24 cellular contexts compared by ENCODE assay signal in genomic region chr18:3524706-3525105, GRCh38.
DNase-seq lines count a peak whose midpoint lies in the region; ATAC-seq, FAIRE-seq and TF ChIP-seq lines count a peak whose summit lies in the region.
"Had no signal": no experiment of that assay in that cellular context is flagged by ENCODE, and none has a peak within 500 bp of the region (broad histone marks: within the 10 kb centered on the region; RNA-seq: fewer than 3 reads in every experiment).

No MANE protein-coding gene starts in this region.

- H3K4me3 ChIP-seq in HepG2 (replicated peaks in 1 of 3; ENCODE audit: insufficient read depth in 1 of 3, low read depth in 2 of 3, low read length in 3 of 3) (no peak overlapping the region), right lobe of liver (no peak overlapping the region), fibroblast of villous mesenchyme (ENCODE audit: low read depth, low read length) (no peak overlapping the region)
- H3K4me3 ChIP-seq: ascending aorta, SK-N-MC had no signal

- H3K27ac ChIP-seq in HepG2 (ENCODE audit: extremely low read length, insufficient read depth, low read length): no peak overlapping the region
- no peak overlapping the region for H3K27ac ChIP-seq in right lobe of liver
- H3K27ac ChIP-seq: 22Rv1, ascending aorta, SK-N-MC had no signal

- no peak overlapping the region for H3K9ac ChIP-seq in HepG2 (ENCODE audit: insufficient read depth, low read depth, low read length)

- no peak for FAIRE-seq in HepG2 (lab: Jason Lieb, UNC)
- FAIRE-seq: kidney had no signal

- no peak for TF ChIP-seq CTCF in HepG2 (CRISPR knock-in tag; IDR thresholded peaks at IDR 0.05)
- TF ChIP-seq CTCF in right lobe of liver (IDR thresholded peaks at IDR 0.05): no peak
- TF ChIP-seq CTCF in fibroblast of villous mesenchyme (IDR thresholded peaks at IDR 0.05; ENCODE audit: insufficient read depth, low read depth, low read length): no peak

- no peak for TF ChIP-seq POLR2A in HepG2 (IDR thresholded peaks at IDR 0.05; ENCODE audit: insufficient read depth in 1 of 2, low read depth in 2 of 2, low read length in 2 of 2)
- TF ChIP-seq POLR2A in right lobe of liver (IDR thresholded peaks at IDR 0.05): no peak
- TF ChIP-seq POLR2A in erythroblast (IDR thresholded peaks at IDR 0.05; ENCODE audit: low read length): no peak

- H3K4me1 ChIP-seq in HepG2 (ENCODE audit: insufficient read depth, low read length) (peaks cover 10% of the 10 kb centered on the region), right lobe of liver (no peaks in the 10 kb centered on the region)
- H3K4me1 ChIP-seq: ascending aorta had no signal

- no peaks in the 10 kb centered on the region for H3K36me3 ChIP-seq in HepG2 (replicated peaks in 1 of 2; ENCODE audit: control insufficient read depth in 1 of 2, insufficient read depth in 2 of 2, low read length in 2 of 2)
- H3K36me3 ChIP-seq in right lobe of liver: no peaks in the 10 kb centered on the region
- H3K36me3 ChIP-seq: ascending aorta had no signal

- TF ChIP-seq RAD21 in HepG2 (CRISPR knock-in tag; IDR thresholded peaks at IDR 0.05): no peak

- in situ Hi-C loops in HepG2 (cut with HindIII; ENCODE audit: extremely low pct_ligation_motif_present, low pct_unique_long_range_greater_than_20kb): no loop called here

- no peak overlapping the region for H3K4me2 ChIP-seq in HepG2 (ENCODE audit: low read depth, low read length)

- TF ChIP-seq EP300 in HepG2 (IDR thresholded peaks at IDR 0.05; ENCODE audit: low read depth in 2 of 2, low read length in 2 of 2): no peak
- TF ChIP-seq EP300 in HepG2 (CRISPR knock-in tag; IDR thresholded peaks at IDR 0.05; ENCODE audit: borderline replicate concordance): no peak

- no peaks in the 10 kb centered on the region for H4K20me1 ChIP-seq in HepG2 (ENCODE audit: insufficient read depth, low read length)

- 36% methylated on average over 5 of the region's 5 CpGs for WGBS in HepG2 (ENCODE audit: low lambda C conversion rate)
- WGBS in right lobe of liver (ENCODE audit: insufficient coverage, low coverage, low lambda C conversion rate, missing lambda C conversion rate): 28% methylated on average over 2 of the region's 5 CpGs

- CTCF ChIA-PET in HepG2 (lab: Yijun Ruan, JAX; ENCODE audit: low intra/inter-chr PET ratio, low total read pairs): no interaction called here

- POLR2A ChIA-PET in HepG2 (lab: Yijun Ruan, JAX): no interaction called here

- intact Hi-C loops in HepG2 (cut with micrococcal nuclease; ENCODE audit: unreplicated experiment) (no loop called here), right lobe of liver (cut with DNase I) (no loop called here)

- DNase-seq in HepG2 (ENCODE audit: low spot score) (no peak), right lobe of liver (no peak), fibroblast of villous mesenchyme (ENCODE audit: low read depth) (peak; percentile 10), pons (ENCODE audit: low spot score) (peak; percentile 88), erythroblast (lab: John Stamatoyannopoulos, UW) (no peak), activated gamma-delta T cell treated with Interleukin-2 at 50 U/mL for 16 hours (no peak), RKO (ENCODE audit: low spot score) (no peak)
- DNase-seq: activated CD4-positive, alpha-beta memory T cell treated with anti-CD3 and anti-CD28 coated beads for 36 hours; activated CD8-positive, alpha-beta memory T cell treated with anti-CD3 and anti-CD28 coated beads, Interleukin-2, amount 50 U/mL, for 4 hours; CD4-positive, alpha-beta T cell; cortex of kidney; glutamatergic neuron; kidney; NCI-H1092; NCI-H2029; NCI-H526 treated with DMSO at 0.1 percent for 48 hours; retina; RPMI8226; stimulated activated CD4-positive, alpha-beta T cell treated with anti-CD3 and anti-CD28 coated beads, Interleukin-2, amount 100 ng/mL, for 48 hours had no signal

- ATAC-seq in HepG2 (no peak), right lobe of liver (no peak), HG03196 (IDR thresholded peaks at IDR 0.05; ENCODE audit: unreplicated experiment) (no peak)
- ATAC-seq: natural killer cell treated with Interleukin-12 subunit alpha and Interleukin-12 subunit beta and Interleukin-15 and Interleukin-18, amount 100 ng/mL, for 72 hours had no signal

- H3K9me3 ChIP-seq in HepG2 (ENCODE audit: low read length) (no peaks in the 10 kb centered on the region), right lobe of liver (peaks cover 0 to 5% (median 0%) of the 10 kb centered on the region in 4 donors)
- H3K9me3 ChIP-seq: ascending aorta had no signal

- H3K27me3 ChIP-seq in HepG2 (ENCODE audit: control insufficient read depth in 1 of 2, insufficient read depth in 2 of 2, low read length in 2 of 2) (peaks cover 0 to 9% of the 10 kb centered on the region in 2 experiments; a peak in 2 of 5 replicates), right lobe of liver (no peaks in the 10 kb centered on the region)
- H3K27me3 ChIP-seq: ascending aorta had no signal

- BruUV-seq in HepG2 (replicated peaks; lab: Mats Ljungman, UMichigan): no TSS peak

- H2AFZ ChIP-seq in HepG2 (ENCODE audit: low read length): no peak overlapping the region

- no peaks in the 10 kb centered on the region for H3K79me2 ChIP-seq in HepG2 (ENCODE audit: insufficient read depth, low read length)

TF ChIP-seq in HepG2, 621 proteins besides CTCF, POLR2A, EP300 and RAD21:
- peak; percentile 37; the same call in 1 of the 2 replicates for TF ChIP-seq CEBPB (IDR thresholded peaks at IDR 0.05; ENCODE audit: borderline replicate concordance, low read depth, low read length)
- no peak for TF ChIP-seq ONECUT2 (CRISPR knock-in tag; IDR thresholded peaks at IDR 0.05)
- TF ChIP-seq FOXO1 (CRISPR knock-in tag; IDR thresholded peaks at IDR 0.05): no peak
- no peak for TF ChIP-seq ZNF878 (CRISPR knock-in tag; IDR thresholded peaks at IDR 0.05)
- TF ChIP-seq ZMYM2 (CRISPR knock-in tag; IDR thresholded peaks at IDR 0.05): no peak
TF ChIP-seq in HepG2: peak in this region for 1.

Comparison
In these comparisons a context has a peak if more than half of its experiments do, and no peak if none do; other contexts are left out.
1. DNase-seq: peak in fibroblast of villous mesenchyme (single experiment) and pons (single experiment); none in HepG2 (single experiment), right lobe of liver (0 of 3), erythroblast (0 of 2), activated gamma-delta T cell treated with Interleukin-2 at 50 U/mL for 16 hours (single experiment) and RKO (single experiment).